28 cellular contexts compared by ENCODE assay signal in genomic region chr4:113317523-113317922, GRCh38.
A peak's percentile ranks its signal among the peaks of the same experiment; 100 is the strongest.
DNase-seq lines count a peak whose midpoint lies in the region; ATAC-seq, FAIRE-seq and TF ChIP-seq lines count a peak whose summit lies in the region.
"Had no signal": no experiment of that assay in that cellular context is flagged by ENCODE, and none has a peak within 500 bp of the region (broad histone marks: within the 10 kb centered on the region; RNA-seq: fewer than 3 reads in every experiment).

No MANE protein-coding gene starts in this region.

- no peak for TF ChIP-seq RAD21 in SK-N-SH (IDR thresholded peaks at IDR 0.05; ENCODE audit: low read length)

- no peaks in the 10 kb centered on the region for H3K79me2 ChIP-seq in SK-N-SH (ENCODE audit: insufficient read depth)

- H3K27me3 Mint-ChIP-seq in brain: no peaks in the 10 kb centered on the region
- H3K27me3 Mint-ChIP-seq: CD4-positive, CD25-positive, alpha-beta regulatory T cell had no signal

- no peak overlapping the region for H3K4me3 ChIP-seq in rectal smooth muscle tissue (ENCODE audit: low read length)
- H3K4me3 ChIP-seq in SK-N-SH (ENCODE audit: low read depth in 2 of 2, low read length in 1 of 2): no peak overlapping the region
- H3K4me3 ChIP-seq: pancreas, Peyer's patch, SJSA1 had no signal

- H3K4me1 ChIP-seq in rectal smooth muscle tissue (ENCODE audit: control insufficient read depth, insufficient read depth, low read length) (no peaks in the 10 kb centered on the region), SK-N-SH (ENCODE audit: control insufficient read depth in 1 of 2, insufficient read depth in 2 of 2, low read depth in 1 of 2, low read length in 1 of 2) (no peaks in the 10 kb centered on the region; a peak in 1 of 4 replicates)
- H3K4me1 ChIP-seq: pancreas, Peyer's patch, SJSA1 had no signal

- H3K9me3 ChIP-seq in SK-N-SH: no peaks in the 10 kb centered on the region
- H3K9me3 ChIP-seq: pancreas, Peyer's patch, SJSA1 had no signal

- no peaks in the 10 kb centered on the region for H3K9me2 ChIP-seq in SK-N-SH

- FAIRE-seq in GM12892 (lab: Jason Lieb, UNC): peak; percentile 76
- FAIRE-seq: endometrium, islet of Langerhans, pancreas had no signal

- TF ChIP-seq POLR2A in GM12892 (IDR thresholded peaks at IDR 0.05; ENCODE audit: low read depth, low read length): no peak

- POLR2A ChIA-PET in SK-N-SH (lab: Yijun Ruan, JAX): no interaction called here

- H3K27me3 ChIP-seq in rectal smooth muscle tissue (ENCODE audit: control insufficient read depth, insufficient read depth, low read length): no peaks in the 10 kb centered on the region
- H3K27me3 ChIP-seq in SK-N-SH (ENCODE audit: insufficient read depth): no peaks in the 10 kb centered on the region
- H3K27me3 ChIP-seq: pancreas, Peyer's patch had no signal

- peaks cover 18% of the 10 kb centered on the region for H3K4me1 Mint-ChIP-seq in brain

- DNase-seq in GM12892 (ENCODE audit: insufficient read length) (no peak), superior temporal gyrus (ENCODE audit: extremely low spot score) (no peak), SK-N-SH (no peak)
- no peak for DNase-seq in activated CD4-positive, alpha-beta T cell treated with anti-CD3 and anti-CD28 coated beads, Interleukin-2, amount 50 U/mL, for 1 hour
- no peak for DNase-seq in activated naive CD4-positive, alpha-beta T cell treated with anti-CD3 and anti-CD28 coated beads, Interleukin-2, amount 50 U/mL, for 72 hours (ENCODE audit: low spot score in 2 of 2)
- DNase-seq: activated CD8-positive, alpha-beta memory T cell treated with anti-CD3 and anti-CD28 coated beads for 24 hours; activated naive CD4-positive, alpha-beta T cell treated with Interleukin-2 at 50 U/mL for 16 hours; activated T-cell treated with anti-CD3 and anti-CD28 coated beads, Interleukin-2, amount 50 U/mL, for 48 hours; amniotic stem cell; H7; left ventricle myocardium superior; NCI-H2029 treated with DMSO at 0.1 percent for 48 hours; pancreas; right cardiac atrium; stimulated activated CD4-positive, alpha-beta T cell treated with anti-CD3 and anti-CD28 coated beads, Interleukin-12 subunit alpha, Interleukin-12 subunit beta, amount 100 ng/mL, for 4 hours; trophoblast cell had no signal

- no peaks in the 10 kb centered on the region for H4K20me1 ChIP-seq in SK-N-SH (ENCODE audit: insufficient read depth)

- H3K9ac ChIP-seq in rectal smooth muscle tissue (ENCODE audit: low read length) (no peak overlapping the region), SK-N-SH (no peak overlapping the region)

- peak; percentile 5 for ATAC-seq in HG03571 (IDR thresholded peaks at IDR 0.05; ENCODE audit: unreplicated experiment)
- ATAC-seq in activated naive CD4-positive, alpha-beta T cell treated with anti-CD3 and anti-CD28 coated beads, Interleukin-2, amount 50 U/mL, for 72 hours: no peak
- ATAC-seq: left ventricle myocardium superior had no signal

- H2AFZ ChIP-seq in SK-N-SH (ENCODE audit: low read depth): no peak overlapping the region

- 88% methylated on average over 5 of the region's 5 CpGs for WGBS in SK-N-SH (ENCODE audit: low lambda C conversion rate)

- H3K36me3 ChIP-seq in rectal smooth muscle tissue (ENCODE audit: control insufficient read depth, insufficient read depth, low read length) (no peaks in the 10 kb centered on the region), SK-N-SH (replicated peaks in 1 of 2; ENCODE audit: control insufficient read depth in 1 of 2, insufficient read depth in 2 of 2, low read length in 1 of 2) (peaks cover 0 to 6% of the 10 kb centered on the region in 2 experiments)
- H3K36me3 ChIP-seq: pancreas, Peyer's patch, SJSA1 had no signal

- TF ChIP-seq CTCF in brain (conservative IDR thresholded peaks at IDR 0.05) (no peak), SK-N-SH (IDR thresholded peaks at IDR 0.05) (no peak)

- no peaks in the 10 kb centered on the region for H3K9me3 Mint-ChIP-seq in brain
- no peaks in the 10 kb centered on the region for H3K9me3 Mint-ChIP-seq in activated naive CD4-positive, alpha-beta T cell treated with anti-CD3 and anti-CD28 coated beads, Interleukin-2, amount 50 U/mL, for 72 hours
- H3K9me3 Mint-ChIP-seq: CD4-positive, CD25-positive, alpha-beta regulatory T cell; nephron; stimulated activated naive CD8-positive, alpha-beta T cell treated with anti-CD3 and anti-CD28 coated beads, Interleukin-15, Interleukin-2, amounts not matched to agents 100 ng/mL and 50 ng/mL, for 24 hours; T-helper 1 cell treated with Interleukin-12 subunit alpha and Interleukin-12 subunit beta and Interleukin-4 antibody, amounts not matched to agents 30 μg/mL and 1 μg/mL, for 36 hours had no signal

- H3K27ac Mint-ChIP-seq in brain: peak overlapping the region in 4 of 5 experiments; percentile 8 to 92 (median 86)
- H3K27ac Mint-ChIP-seq in activated naive CD4-positive, alpha-beta T cell treated with anti-CD3 and anti-CD28 coated beads, Interleukin-2, amount 50 U/mL, for 72 hours: no peak overlapping the region
- H3K27ac Mint-ChIP-seq: activated CD4-positive, alpha-beta T cell treated with anti-CD3 and anti-CD28 coated beads for 36 hours; T-helper 1 cell treated with Interleukin-12 subunit alpha and Interleukin-12 subunit beta and Interleukin-4 antibody, amounts not matched to agents 30 μg/mL and 1 μg/mL, for 36 hours had no signal

- no peak overlapping the region for H3K4me2 ChIP-seq in SK-N-SH

- CTCF ChIA-PET in SK-N-SH (lab: Yijun Ruan, JAX): no interaction called here

- H3F3A ChIP-seq in SK-N-SH (replicated peaks; ENCODE audit: insufficient read depth): no peaks in the 10 kb centered on the region

- H3K27ac ChIP-seq in rectal smooth muscle tissue (ENCODE audit: low read depth, low read length): peak overlapping the region; percentile 67
- no peak overlapping the region for H3K27ac ChIP-seq in SK-N-SH (ENCODE audit: low read depth in 2 of 2, low read length in 1 of 2)
- H3K27ac ChIP-seq: pancreas, Peyer's patch, SJSA1 had no signal

- peaks cover 43% of the 10 kb centered on the region for H3K36me3 Mint-ChIP-seq in brain
- H3K36me3 Mint-ChIP-seq in activated naive CD4-positive, alpha-beta T cell treated with anti-CD3 and anti-CD28 coated beads, Interleukin-2, amount 50 U/mL, for 72 hours: no peaks in the 10 kb centered on the region
- H3K36me3 Mint-ChIP-seq: CD4-positive, CD25-positive, alpha-beta regulatory T cell had no signal

- TF ChIP-seq EP300 in SK-N-SH (IDR thresholded peaks at IDR 0.05; ENCODE audit: borderline replicate concordance in 1 of 2, low read depth in 1 of 2, low read length in 1 of 2): no peak

- H3K4me3 Mint-ChIP-seq in brain: no peak overlapping the region
- H3K4me3 Mint-ChIP-seq: activated CD4-positive, alpha-beta T cell treated with anti-CD3 and anti-CD28 coated beads for 36 hours; nephron; T-helper 1 cell treated with Interleukin-12 subunit alpha and Interleukin-12 subunit beta and Interleukin-4 antibody, amounts not matched to agents 30 μg/mL and 1 μg/mL, for 36 hours had no signal

TF ChIP-seq in SK-N-SH, 30 proteins besides CTCF, POLR2A, EP300 and RAD21:
- TF ChIP-seq TAF1 (IDR thresholded peaks at IDR 0.05; ENCODE audit: borderline replicate concordance, low read depth, low read length): no peak
- TF ChIP-seq JUND (IDR thresholded peaks at IDR 0.05): no peak
- no peak for TF ChIP-seq NFIC (IDR thresholded peaks at IDR 0.05; ENCODE audit: borderline replicate concordance)
- no peak for TF ChIP-seq RFX5 (IDR thresholded peaks at IDR 0.05; ENCODE audit: low read length)
- TF ChIP-seq SMC3 (IDR thresholded peaks at IDR 0.05; ENCODE audit: low read depth, low read length): no peak
- TF ChIP-seq GATA2 (CRISPR knock-in tag; IDR thresholded peaks at IDR 0.05): no peak
- no peak for TF ChIP-seq IRF3 (IDR thresholded peaks at IDR 0.05; ENCODE audit: low read depth, low read length)

Comparison
In these comparisons a context has a peak if more than half of its experiments do, and no peak if none do; other contexts are left out.
1. H3K27ac Mint-ChIP-seq: peak in brain (4 of 5); none in activated naive CD4-positive, alpha-beta T cell treated with anti-CD3 and anti-CD28 coated beads, Interleukin-2, amount 50 U/mL, for 72 hours (0 of 2).